ENCODE assay signal across 1 cellular context in the genomic region with DNA sequence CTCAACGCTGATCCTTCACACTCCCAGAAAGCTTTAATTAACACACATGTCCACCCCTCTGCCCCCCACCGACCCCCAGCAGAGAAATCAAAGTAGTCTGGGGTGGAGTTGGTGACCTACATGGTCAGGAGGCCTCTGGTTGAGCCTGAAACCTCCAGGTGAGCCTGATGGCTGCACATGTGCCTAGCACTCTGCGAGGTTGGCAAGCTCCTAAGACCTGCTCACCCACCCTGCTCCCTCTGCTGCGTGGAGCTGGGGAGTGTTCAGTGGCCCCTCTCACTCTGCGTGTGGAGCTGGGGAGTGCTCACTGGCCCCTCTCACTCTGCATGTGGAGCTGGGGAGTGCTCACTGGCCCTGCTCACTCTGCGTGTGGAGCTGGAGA.
TF ChIP-seq lines count a peak whose summit lies in the region.

No MANE protein-coding gene starts in this region.

TF ChIP-seq in A549, 52 proteins besides CTCF, POLR2A, EP300 and RAD21:
- TF ChIP-seq, protein P1, sequence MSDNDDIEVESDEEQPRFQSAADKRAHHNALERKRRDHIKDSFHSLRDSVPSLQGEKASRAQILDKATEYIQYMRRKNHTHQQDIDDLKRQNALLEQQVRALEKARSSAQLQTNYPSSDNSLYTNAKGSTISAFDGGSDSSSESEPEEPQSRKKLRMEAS (IDR thresholded peaks at IDR 0.05) = peak; percentile 11; the same call in 1 of the 2 replicates
- TF ChIP-seq, protein P2, sequence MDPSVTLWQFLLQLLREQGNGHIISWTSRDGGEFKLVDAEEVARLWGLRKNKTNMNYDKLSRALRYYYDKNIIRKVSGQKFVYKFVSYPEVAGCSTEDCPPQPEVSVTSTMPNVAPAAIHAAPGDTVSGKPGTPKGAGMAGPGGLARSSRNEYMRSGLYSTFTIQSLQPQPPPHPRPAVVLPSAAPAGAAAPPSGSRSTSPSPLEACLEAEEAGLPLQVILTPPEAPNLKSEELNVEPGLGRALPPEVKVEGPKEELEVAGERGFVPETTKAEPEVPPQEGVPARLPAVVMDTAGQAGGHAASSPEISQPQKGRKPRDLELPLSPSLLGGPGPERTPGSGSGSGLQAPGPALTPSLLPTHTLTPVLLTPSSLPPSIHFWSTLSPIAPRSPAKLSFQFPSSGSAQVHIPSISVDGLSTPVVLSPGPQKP (IDR thresholded peaks at IDR 0.05; ENCODE audit: low read depth, low read length) = no peak
TF ChIP-seq in A549: peak in this region for 1.
